Comparison of ENCODE assay signal across 9 cellular contexts in genomic region chr9:86405926-86406325, GRCh38. TPM values are rescaled to one million over a fixed set of nuclear protein-coding genes. Genes with fewer than 3 reads are reported as not detected.
DNase-seq lines count a peak whose midpoint lies in the region; ATAC-seq lines count a peak whose summit lies in the region.
"Had no signal": no experiment of that assay in that cellular context is flagged by ENCODE, and none has a peak within 500 bp of the region (broad histone marks: within the 10 kb centered on the region; RNA-seq: fewer than 3 reads in every experiment).

No MANE protein-coding gene starts in this region.

- H3K27ac ChIP-seq in epithelial cell of prostate, result peak overlapping the region; percentile 89
- peak overlapping the region; percentile 69 for H3K27ac ChIP-seq in trophoblast cell (ENCODE audit: low read depth, low read length)
- H3K27ac ChIP-seq: cardiac muscle cell had no signal

- peaks cover 3% of the 10 kb centered on the region for H3K79me1 ChIP-seq in trophoblast cell (ENCODE audit: low read length)

- no peak overlapping the region for H3K14ac ChIP-seq in trophoblast cell (ENCODE audit: low read length)

- no peaks in the 10 kb centered on the region for H3K9me3 ChIP-seq in trophoblast cell (ENCODE audit: insufficient read depth, low read depth, low read length)

- no peaks in the 10 kb centered on the region for H3K36me3 ChIP-seq in trophoblast cell (ENCODE audit: control insufficient read depth in 1 of 2, insufficient read depth in 2 of 2, low read length in 2 of 2)
- H3K36me3 ChIP-seq: cardiac muscle cell had no signal

- H2AFZ ChIP-seq in trophoblast cell (ENCODE audit: insufficient read depth, low read length, poor library complexity), result no peak overlapping the region

- H3K4ac ChIP-seq in trophoblast cell (ENCODE audit: low read depth, low read length), result no peak overlapping the region

- no peak overlapping the region for H3K9ac ChIP-seq in trophoblast cell (ENCODE audit: low read length)

- H2AK5ac ChIP-seq in trophoblast cell (ENCODE audit: low read length), result no peak overlapping the region

- no peak overlapping the region for H2BK120ac ChIP-seq in trophoblast cell (ENCODE audit: insufficient read depth, low read length, poor library complexity)

- no CpG with 5 or more reads among the region's 4 CpGs for WGBS in trophoblast cell (ENCODE audit: extremely low coverage, insufficient coverage, insufficient read length)

- H3K23ac ChIP-seq in trophoblast cell (ENCODE audit: low read length), result no peak overlapping the region

- no peaks in the 10 kb centered on the region for H3K79me2 ChIP-seq in trophoblast cell (ENCODE audit: control insufficient read depth, insufficient read depth, low read length, poor library complexity)

- DNase-seq in CD1c-positive myeloid dendritic cell (ENCODE audit: extremely low spot score), result peak; percentile 61
- peak; percentile 72 for DNase-seq in NCI-H69 (lab: John Stamatoyannopoulos, UW)
- peak; percentile 84 for DNase-seq in epithelial cell of prostate (ENCODE audit: low read depth, low spot score)
- peak; percentile 78 for DNase-seq in trophoblast cell
- no peak for DNase-seq in activated effector memory CD4-positive, alpha-beta T cell treated with anti-CD3 and anti-CD28 coated beads, Interleukin-2, amount 50 U/mL, for 16 hours
- no peak for DNase-seq in G401 (ENCODE audit: low spot score)

- no peak overlapping the region for H4K8ac ChIP-seq in trophoblast cell (ENCODE audit: low read depth, low read length)

- no peaks in the 10 kb centered on the region for H3K27me3 ChIP-seq in trophoblast cell (ENCODE audit: insufficient read depth, low read length)

- H4K12ac ChIP-seq in trophoblast cell (ENCODE audit: low read depth, low read length), result no peak overlapping the region

- in situ Hi-C loops in G401 (cut with HindIII; ENCODE audit: low sequenced_read_pairs), result no loop called here

- H4K91ac ChIP-seq in trophoblast cell (ENCODE audit: low read depth, low read length), result no peak overlapping the region

- H3K4me3 ChIP-seq in trophoblast cell (ENCODE audit: low read depth, low read length), result no peak overlapping the region
- H3K4me3 ChIP-seq: cardiac muscle cell had no signal

- ATAC-seq in HG02763 (IDR thresholded peaks at IDR 0.05; ENCODE audit: unreplicated experiment) (no peak), HG02938 (IDR thresholded peaks at IDR 0.05; ENCODE audit: unreplicated experiment) (no peak)

- peak overlapping the region; percentile 19 for H2BK5ac ChIP-seq in trophoblast cell (ENCODE audit: low read depth, low read length, poor library complexity)

- no peak overlapping the region for H2BK12ac ChIP-seq in trophoblast cell (ENCODE audit: low read length)

- H3K18ac ChIP-seq in trophoblast cell (ENCODE audit: low read length), result no peak overlapping the region

- peak overlapping the region; percentile 4 for H3K4me2 ChIP-seq in trophoblast cell (ENCODE audit: low read length)

- H3K4me1 ChIP-seq in trophoblast cell (ENCODE audit: control insufficient read depth in 1 of 2, insufficient read depth in 2 of 2, low read length in 2 of 2), result peaks cover 6 to 13% of the 10 kb centered on the region in 2 experiments

RNA-seq across cellular contexts. Expression of gene TUT7, which starts 51.7 kb away (rescaled TPM):
- 35.4 and 39.4 TPM in 2 replicates for polyA plus RNA-seq in trophoblast cell (2013)
- 6.8 and 7.8 TPM in 2 replicates for total RNA-seq in G401 (2014; rRNA removed; shearing (Covaris generic))

Comparison
In these comparisons a context has a peak if more than half of its experiments do, and no peak if none do; other contexts are left out.
1. DNase-seq: peak in CD1c-positive myeloid dendritic cell (single experiment), NCI-H69 (single experiment), epithelial cell of prostate (single experiment) and trophoblast cell (2 of 2); none in activated effector memory CD4-positive, alpha-beta T cell treated with anti-CD3 and anti-CD28 coated beads, Interleukin-2, amount 50 U/mL, for 16 hours (single experiment) and G401 (single experiment).